ENCODE assay signal across 10 cellular contexts in the genomic region with DNA sequence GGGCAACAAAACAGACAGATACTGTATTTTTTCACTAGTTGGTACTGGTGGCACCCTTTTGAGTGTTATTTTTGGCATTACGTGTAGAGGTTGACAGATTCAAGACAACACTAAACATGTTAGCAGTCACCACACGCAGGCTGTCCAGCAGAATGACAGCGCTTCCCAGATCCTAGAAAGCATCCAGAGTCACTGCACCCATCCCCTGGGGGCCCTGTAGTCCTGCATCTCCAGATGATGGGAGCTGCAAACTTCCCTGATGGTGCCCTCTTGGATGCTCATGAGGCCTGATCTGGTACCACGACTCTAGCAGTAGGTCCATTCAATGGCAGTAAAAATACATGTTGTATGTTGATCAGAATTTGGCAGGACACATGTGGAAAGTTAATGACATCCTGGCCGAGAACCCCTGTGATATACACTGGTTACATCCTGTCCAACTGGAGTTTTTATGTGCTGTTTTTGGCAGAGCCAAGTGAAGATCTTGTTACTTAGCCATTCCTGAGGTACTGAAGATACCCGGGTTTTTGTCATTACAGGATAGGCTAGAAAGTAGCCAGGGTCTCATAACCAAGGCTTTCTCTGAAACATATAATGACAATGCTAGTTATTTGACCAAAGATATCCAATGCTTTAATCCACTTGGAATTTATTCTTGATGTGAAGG.
DNase-seq lines count a peak whose midpoint lies in the region; ATAC-seq and TF ChIP-seq lines count a peak whose summit lies in the region.
"Had no signal": no experiment of that assay in that cellular context is flagged by ENCODE, and none has a peak within 500 bp of the region (broad histone marks: within the 10 kb centered on the region; RNA-seq: fewer than 3 reads in every experiment).

No MANE protein-coding gene starts in this region.

- peak overlapping the region; percentile 11 for H3K27ac Mint-ChIP-seq in stimulated activated naive CD8-positive, alpha-beta T cell treated with anti-CD3 and anti-CD28 coated beads, Interleukin-15, Interleukin-2, amounts not matched to agents 100 ng/mL and 50 ng/mL, for 24 hours

- H3K36me3 ChIP-seq in brain microvascular endothelial cell (replicated peaks) (no peaks in the 10 kb centered on the region), muscle layer of colon (ENCODE audit: insufficient read depth, low read length) (no peaks in the 10 kb centered on the region)
- H3K36me3 ChIP-seq: upper lobe of right lung had no signal

- H3K4me3 ChIP-seq in brain microvascular endothelial cell (ENCODE audit: low read depth, low read length) (no peak overlapping the region), muscle layer of colon (ENCODE audit: low read depth in 1 of 2, low read length in 2 of 2) (no peak overlapping the region)

- peak overlapping the region; percentile 85 for H3K27ac ChIP-seq in brain microvascular endothelial cell
- H3K27ac ChIP-seq in muscle layer of colon (ENCODE audit: low read depth, low read length) = peak overlapping the region; percentile 82

- no peaks in the 10 kb centered on the region for H3K9me3 ChIP-seq in muscle layer of colon (ENCODE audit: low read length)
- H3K9me3 ChIP-seq: upper lobe of right lung had no signal

- peaks cover 3% of the 10 kb centered on the region for H3K9me3 Mint-ChIP-seq in stimulated activated naive CD8-positive, alpha-beta T cell treated with anti-CD3 and anti-CD28 coated beads, Interleukin-15, Interleukin-2, amounts not matched to agents 100 ng/mL and 50 ng/mL, for 24 hours

- no peaks in the 10 kb centered on the region for H3K27me3 Mint-ChIP-seq in stimulated activated naive CD8-positive, alpha-beta T cell treated with anti-CD3 and anti-CD28 coated beads, Interleukin-15, Interleukin-2, amounts not matched to agents 100 ng/mL and 50 ng/mL, for 24 hours

- peaks cover 11% of the 10 kb centered on the region for H3K36me3 Mint-ChIP-seq in stimulated activated naive CD8-positive, alpha-beta T cell treated with anti-CD3 and anti-CD28 coated beads, Interleukin-15, Interleukin-2, amounts not matched to agents 100 ng/mL and 50 ng/mL, for 24 hours (ENCODE audit: low read depth)

- H3K9ac ChIP-seq in muscle layer of colon (ENCODE audit: low read length) = no peak overlapping the region

- no peak for DNase-seq in stimulated activated naive CD8-positive, alpha-beta T cell treated with anti-CD3 and anti-CD28 coated beads, Interleukin-15, Interleukin-2, amounts not matched to agents 100 U/mL and 50 U/mL, for 24 hours
- no peak for DNase-seq in brain microvascular endothelial cell
- DNase-seq in NCI-H510A (lab: John Stamatoyannopoulos, UW) = no peak
- no peak for DNase-seq in stimulated activated CD4-positive, alpha-beta T cell treated with anti-CD3 and anti-CD28 coated beads, Interleukin-2, amount 100 ng/mL, for 24 hours
- no peak for DNase-seq in COLO829 (ENCODE audit: low spot score)
- no peak for DNase-seq in NCI-H226
- DNase-seq: NCI-H526, upper lobe of right lung had no signal

- H3K4me1 Mint-ChIP-seq in stimulated activated naive CD8-positive, alpha-beta T cell treated with anti-CD3 and anti-CD28 coated beads, Interleukin-15, Interleukin-2, amounts not matched to agents 100 ng/mL and 50 ng/mL, for 24 hours (ENCODE audit: low read depth) = peaks cover 46% of the 10 kb centered on the region

- TF ChIP-seq CTCF in brain microvascular endothelial cell (IDR thresholded peaks at IDR 0.05; ENCODE audit: low read depth, low read length, missing control alignments) = no peak

- H3K4me3 Mint-ChIP-seq in stimulated activated naive CD8-positive, alpha-beta T cell treated with anti-CD3 and anti-CD28 coated beads, Interleukin-15, Interleukin-2, amounts not matched to agents 100 ng/mL and 50 ng/mL, for 24 hours = peak overlapping the region; percentile 84

- H3K27me3 ChIP-seq in brain microvascular endothelial cell (replicated peaks) (no peaks in the 10 kb centered on the region), muscle layer of colon (ENCODE audit: control insufficient read depth in 1 of 2, insufficient read depth in 2 of 2, low read length in 2 of 2) (no peaks in the 10 kb centered on the region)
- H3K27me3 ChIP-seq: upper lobe of right lung had no signal

- peaks cover 36% of the 10 kb centered on the region for H3K4me1 ChIP-seq in muscle layer of colon (ENCODE audit: insufficient read depth, low read length)

- in situ Hi-C loops in brain microvascular endothelial cell (cut with HindIII; ENCODE audit: low pct_ligation_motif_present, low sequenced_read_pairs) = no loop called here

- ATAC-seq in stimulated activated naive CD8-positive, alpha-beta T cell treated with anti-CD3 and anti-CD28 coated beads, Interleukin-15, Interleukin-2, amounts not matched to agents 100 U/mL and 50 U/mL, for 24 hours = no peak
- ATAC-seq: upper lobe of right lung had no signal
